Comparison of ENCODE assay signal across 1 cellular context in genomic region chr1:22359427-22359826, GRCh38.
A peak's percentile ranks its signal among the peaks of the same experiment; 100 is the strongest.
TF ChIP-seq lines count a peak whose summit lies in the region.

No MANE protein-coding gene starts in this region.

TF ChIP-seq in liver, 16 proteins besides CTCF, POLR2A, EP300 and RAD21 (continued from another document):
- peak; percentile 21 for TF ChIP-seq REST (IDR thresholded peaks at IDR 0.05)
